16 cellular contexts compared by ENCODE assay signal in genomic region chr11:46050652-46051051, GRCh38.
A peak's percentile ranks its signal among the peaks of the same experiment; 100 is the strongest.
DNase-seq lines count a peak whose midpoint lies in the region; ATAC-seq and TF ChIP-seq lines count a peak whose summit lies in the region.
"Had no signal": no experiment of that assay in that cellular context is flagged by ENCODE, and none has a peak within 500 bp of the region (broad histone marks: within the 10 kb centered on the region; RNA-seq: fewer than 3 reads in every experiment).

No MANE protein-coding gene starts in this region.

- no peak for ATAC-seq in HG03565 (IDR thresholded peaks at IDR 0.05; ENCODE audit: unreplicated experiment)
- ATAC-seq: naive thymus-derived CD8-positive, alpha-beta T cell had no signal

- no peak overlapping the region for H3K4me3 ChIP-seq in fibroblast of the aortic adventitia (ENCODE audit: low read depth, low read length)
- H3K4me3 ChIP-seq in neuron (ENCODE audit: low read length): no peak overlapping the region

- peak overlapping the region; percentile 28 for H2AFZ ChIP-seq in neuron (ENCODE audit: low read depth, low read length)

- peak; percentile 52 for DNase-seq in G401 (ENCODE audit: low spot score)
- peak; percentile 40 for DNase-seq in NCI-H146 treated with DMSO at 0.1 percent for 48 hours (lab: John Stamatoyannopoulos, UW; ENCODE audit: unreplicated experiment)
- peak; percentile 10 for DNase-seq in fibroblast of the aortic adventitia (ENCODE audit: low read depth)
- no peak for DNase-seq in activated CD4-positive, alpha-beta T cell treated with anti-CD3 and anti-CD28 coated beads, Interleukin-2, amount 50 U/mL, for 4 hours
- no peak for DNase-seq in DMS 273 (lab: John Stamatoyannopoulos, UW; ENCODE audit: unreplicated experiment)
- DNase-seq in stimulated activated CD4-positive, alpha-beta T cell treated with anti-CD3 and anti-CD28 coated beads, Interleukin-15, amount 100 ng/mL, for 24 hours: no peak
- DNase-seq: activated CD4-positive, alpha-beta T cell treated with anti-CD3 and anti-CD28 coated beads, Interleukin-2, amount 50 U/mL, for 1 hour; activated T-cell treated with anti-CD3 and anti-CD28 coated beads, Interleukin-2, amount 50 U/mL, for 1 hour; effector CD4-positive, alpha-beta T cell; GDM1; naive thymus-derived CD8-positive, alpha-beta T cell; NCI-H187 treated with DMSO at 0.1 percent for 48 hours; NCI-H510A; substantia nigra had no signal

- peaks cover 48% of the 10 kb centered on the region for H3K4me1 ChIP-seq in neuron (ENCODE audit: insufficient read depth, low read length)

- no peak for TF ChIP-seq CTCF in fibroblast of the aortic adventitia (IDR thresholded peaks at IDR 0.05; ENCODE audit: insufficient read depth, low read length)

- in situ Hi-C loops in G401 (cut with HindIII; ENCODE audit: low sequenced_read_pairs): no loop called here

- no peaks in the 10 kb centered on the region for H3K36me3 ChIP-seq in neuron (ENCODE audit: insufficient read depth, low read length)

- H3K27me3 ChIP-seq in neuron (ENCODE audit: insufficient read depth, low read length): no peaks in the 10 kb centered on the region

- H3K9me3 ChIP-seq in neuron (ENCODE audit: low read length): no peaks in the 10 kb centered on the region

Comparison
In these comparisons a context has a peak if more than half of its experiments do, and no peak if none do; other contexts are left out.
1. DNase-seq: peak in G401 (single experiment), NCI-H146 treated with DMSO at 0.1 percent for 48 hours (single experiment) and fibroblast of the aortic adventitia (single experiment); none in activated CD4-positive, alpha-beta T cell treated with anti-CD3 and anti-CD28 coated beads, Interleukin-2, amount 50 U/mL, for 4 hours (0 of 2), DMS 273 (single experiment) and stimulated activated CD4-positive, alpha-beta T cell treated with anti-CD3 and anti-CD28 coated beads, Interleukin-15, amount 100 ng/mL, for 24 hours (single experiment).